In the genomic region with DNA sequence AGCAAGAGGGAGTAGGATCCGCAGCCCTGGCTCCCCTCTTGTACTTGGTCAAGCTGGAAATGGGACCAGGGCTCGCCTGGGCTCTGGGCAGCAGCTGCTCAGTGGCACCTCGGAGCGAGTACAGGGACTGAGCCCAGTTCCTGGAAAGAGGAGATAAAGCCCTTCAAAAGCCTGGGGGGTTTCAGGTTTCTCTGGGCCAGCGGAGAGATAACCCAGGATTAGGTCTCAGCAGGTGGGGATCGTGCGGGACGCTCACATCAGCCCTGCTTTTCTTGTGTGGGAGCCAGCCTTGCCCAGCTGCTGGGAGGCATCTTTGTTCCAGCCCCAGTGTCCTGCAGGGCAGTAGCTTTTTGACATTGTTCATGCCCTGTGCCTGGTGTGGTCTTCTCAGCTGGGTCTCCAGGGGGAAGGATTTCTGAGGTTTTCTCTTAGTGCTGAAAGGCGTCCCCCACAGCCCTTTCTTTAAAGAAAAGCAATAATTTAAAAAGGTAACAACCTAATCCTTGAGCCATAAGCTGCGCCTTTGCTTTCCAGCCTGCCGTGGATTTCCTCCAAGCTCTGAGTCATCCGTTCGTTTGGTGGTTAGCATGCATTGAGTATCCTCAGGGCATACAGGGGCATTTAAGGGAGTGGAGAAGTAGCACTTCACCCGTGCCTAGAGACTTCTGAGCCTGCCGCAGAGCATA, we compare ENCODE assay signal across 8 cellular contexts. TPM values are rescaled to one million over a fixed set of nuclear protein-coding genes. Genes with fewer than 3 reads are reported as not detected.
DNase-seq lines count a peak whose midpoint lies in the region; ATAC-seq and TF ChIP-seq lines count a peak whose summit lies in the region.

No MANE protein-coding gene starts in this region.

- H3K27ac Mint-ChIP-seq in GM23338, result no peak overlapping the region

- no peak for TF ChIP-seq POLR2A in tibial nerve (IDR thresholded peaks at IDR 0.05)

- ATAC-seq in GM23338, result peak; percentile 95
- ATAC-seq in lower lobe of right lung, result peak; percentile 90 to 94
- ATAC-seq in HG03354 (IDR thresholded peaks at IDR 0.05; ENCODE audit: poor library complexity, severe bottlenecking, unreplicated experiment), result no peak
- ATAC-seq in GM18867 (IDR thresholded peaks at IDR 0.05; ENCODE audit: unreplicated experiment), result no peak
- no peak for ATAC-seq in HG03520 (IDR thresholded peaks at IDR 0.05; ENCODE audit: unreplicated experiment)

- intact Hi-C loops in lower lobe of right lung (cut with DNase I), result no loop called here

- H3K9me3 Mint-ChIP-seq in GM23338, result no peaks in the 10 kb centered on the region

- H3K36me3 ChIP-seq in GM23338 (ENCODE audit: insufficient read depth), result no peaks in the 10 kb centered on the region
- H3K36me3 ChIP-seq in duodenal mucosa (ENCODE audit: control insufficient read depth in 1 of 2, insufficient read depth in 2 of 2, low read length in 2 of 2), result no peaks in the 10 kb centered on the region
- no peaks in the 10 kb centered on the region for H3K36me3 ChIP-seq in lower lobe of right lung
- no peaks in the 10 kb centered on the region for H3K36me3 ChIP-seq in tibial nerve

- peak overlapping the region; percentile 65 for H3K4me3 ChIP-seq in GM23338
- H3K4me3 ChIP-seq in duodenal mucosa (ENCODE audit: low read depth in 1 of 2, low read length in 2 of 2), result peak overlapping the region; percentile 38 to 44
- H3K4me3 ChIP-seq in lower lobe of right lung, result peak overlapping the region; percentile 45
- H3K4me3 ChIP-seq in tibial nerve, result peak overlapping the region; percentile 28 to 47 (median 38)

- TF ChIP-seq CTCF in GM23338 (conservative IDR thresholded peaks at IDR 0.05; ENCODE audit: low read depth in 2 of 2), result no peak
- no peak for TF ChIP-seq CTCF in lower lobe of right lung (IDR thresholded peaks at IDR 0.05)
- TF ChIP-seq CTCF in tibial nerve (IDR thresholded peaks at IDR 0.05), result no peak

- H3K9me3 ChIP-seq in duodenal mucosa (ENCODE audit: control insufficient read depth in 1 of 2, low read length in 2 of 2), result no peaks in the 10 kb centered on the region
- no peaks in the 10 kb centered on the region for H3K9me3 ChIP-seq in lower lobe of right lung
- H3K9me3 ChIP-seq in tibial nerve, result no peaks in the 10 kb centered on the region

- peak overlapping the region in 1 of 2 donors; percentile 42 for H3K9ac ChIP-seq in duodenal mucosa (ENCODE audit: low read depth in 1 of 2, low read length in 2 of 2)

- DNase-seq in GM23338 (ENCODE audit: low spot score) (peak; percentile 75), NCI-H460 (ENCODE audit: extremely low read depth, low read depth) (peak; percentile 18), lower lobe of right lung (peak; percentile 60), tibial nerve (ENCODE audit: low spot score in 2 of 2) (peak; percentile 18 to 38)

- TF ChIP-seq EP300 in tibial nerve (IDR thresholded peaks at IDR 0.05), result peak in 1 of 2 donors; percentile 12

- no peaks in the 10 kb centered on the region for H3K79me2 ChIP-seq in GM23338 (replicated peaks; ENCODE audit: insufficient read depth)

- no peaks in the 10 kb centered on the region for H3K36me3 Mint-ChIP-seq in GM23338 (ENCODE audit: low read depth)

- H4K20me1 ChIP-seq in GM23338 (replicated peaks; ENCODE audit: insufficient read depth), result no peaks in the 10 kb centered on the region

- H2AFZ ChIP-seq in GM23338, result peak overlapping the region; percentile 95

- peaks cover 26% of the 10 kb centered on the region for H3K27me3 Mint-ChIP-seq in GM23338 (ENCODE audit: insufficient read depth, low read depth, poor library complexity)

- peaks cover 29% of the 10 kb centered on the region for H3K4me1 Mint-ChIP-seq in GM23338

- peak overlapping the region; percentile 86 for H3K4me2 ChIP-seq in GM23338

- H3K27ac ChIP-seq in GM23338 (ENCODE audit: low read depth) (no peak overlapping the region), duodenal mucosa (ENCODE audit: low read depth, low read length) (peak overlapping the region; percentile 42), lower lobe of right lung (peak overlapping the region; percentile 71), tibial nerve (peak overlapping the region in 3 of 4 donors; percentile 59 to 80 (median 77))

- 2 to 5% methylated on average over 11 to 15 of the region's 15 CpGs for WGBS in tibial nerve, 2 donors

- peaks cover 23% of the 10 kb centered on the region for H3K4me1 ChIP-seq in GM23338 (ENCODE audit: insufficient read depth)
- no peaks in the 10 kb centered on the region for H3K4me1 ChIP-seq in duodenal mucosa (ENCODE audit: control insufficient read depth in 1 of 2, insufficient read depth in 2 of 2, low read length in 2 of 2)
- H3K4me1 ChIP-seq in lower lobe of right lung, result peaks cover 19% of the 10 kb centered on the region
- H3K4me1 ChIP-seq in tibial nerve, result peaks cover 0 to 38% (median 10%) of the 10 kb centered on the region in 4 donors

- no peaks in the 10 kb centered on the region for H3F3A ChIP-seq in GM23338 (replicated peaks; ENCODE audit: low read depth)

- H3K9me2 ChIP-seq in GM23338 (ENCODE audit: insufficient read depth), result 0 out of 2 replicates have a peak, but pooled peaks cover 9% of the 10 kb centered on the region

- peaks cover 55% of the 10 kb centered on the region for H3K27me3 ChIP-seq in GM23338 (ENCODE audit: insufficient read depth)
- H3K27me3 ChIP-seq in duodenal mucosa (ENCODE audit: control insufficient read depth in 1 of 2, insufficient read depth in 2 of 2, low read length in 2 of 2), result peaks cover 51 to 54% of the 10 kb centered on the region in 2 donors
- H3K27me3 ChIP-seq in lower lobe of right lung (ENCODE audit: low read depth), result peaks cover 32% of the 10 kb centered on the region
- peaks cover 0 to 7% of the 10 kb centered on the region in 2 donors for H3K27me3 ChIP-seq in tibial nerve

- H3K4me3 Mint-ChIP-seq in GM23338, result peak overlapping the region; percentile 77

TF ChIP-seq in GM23338, 12 proteins besides CTCF, POLR2A, EP300 and RAD21:
- TF ChIP-seq, protein P1, sequence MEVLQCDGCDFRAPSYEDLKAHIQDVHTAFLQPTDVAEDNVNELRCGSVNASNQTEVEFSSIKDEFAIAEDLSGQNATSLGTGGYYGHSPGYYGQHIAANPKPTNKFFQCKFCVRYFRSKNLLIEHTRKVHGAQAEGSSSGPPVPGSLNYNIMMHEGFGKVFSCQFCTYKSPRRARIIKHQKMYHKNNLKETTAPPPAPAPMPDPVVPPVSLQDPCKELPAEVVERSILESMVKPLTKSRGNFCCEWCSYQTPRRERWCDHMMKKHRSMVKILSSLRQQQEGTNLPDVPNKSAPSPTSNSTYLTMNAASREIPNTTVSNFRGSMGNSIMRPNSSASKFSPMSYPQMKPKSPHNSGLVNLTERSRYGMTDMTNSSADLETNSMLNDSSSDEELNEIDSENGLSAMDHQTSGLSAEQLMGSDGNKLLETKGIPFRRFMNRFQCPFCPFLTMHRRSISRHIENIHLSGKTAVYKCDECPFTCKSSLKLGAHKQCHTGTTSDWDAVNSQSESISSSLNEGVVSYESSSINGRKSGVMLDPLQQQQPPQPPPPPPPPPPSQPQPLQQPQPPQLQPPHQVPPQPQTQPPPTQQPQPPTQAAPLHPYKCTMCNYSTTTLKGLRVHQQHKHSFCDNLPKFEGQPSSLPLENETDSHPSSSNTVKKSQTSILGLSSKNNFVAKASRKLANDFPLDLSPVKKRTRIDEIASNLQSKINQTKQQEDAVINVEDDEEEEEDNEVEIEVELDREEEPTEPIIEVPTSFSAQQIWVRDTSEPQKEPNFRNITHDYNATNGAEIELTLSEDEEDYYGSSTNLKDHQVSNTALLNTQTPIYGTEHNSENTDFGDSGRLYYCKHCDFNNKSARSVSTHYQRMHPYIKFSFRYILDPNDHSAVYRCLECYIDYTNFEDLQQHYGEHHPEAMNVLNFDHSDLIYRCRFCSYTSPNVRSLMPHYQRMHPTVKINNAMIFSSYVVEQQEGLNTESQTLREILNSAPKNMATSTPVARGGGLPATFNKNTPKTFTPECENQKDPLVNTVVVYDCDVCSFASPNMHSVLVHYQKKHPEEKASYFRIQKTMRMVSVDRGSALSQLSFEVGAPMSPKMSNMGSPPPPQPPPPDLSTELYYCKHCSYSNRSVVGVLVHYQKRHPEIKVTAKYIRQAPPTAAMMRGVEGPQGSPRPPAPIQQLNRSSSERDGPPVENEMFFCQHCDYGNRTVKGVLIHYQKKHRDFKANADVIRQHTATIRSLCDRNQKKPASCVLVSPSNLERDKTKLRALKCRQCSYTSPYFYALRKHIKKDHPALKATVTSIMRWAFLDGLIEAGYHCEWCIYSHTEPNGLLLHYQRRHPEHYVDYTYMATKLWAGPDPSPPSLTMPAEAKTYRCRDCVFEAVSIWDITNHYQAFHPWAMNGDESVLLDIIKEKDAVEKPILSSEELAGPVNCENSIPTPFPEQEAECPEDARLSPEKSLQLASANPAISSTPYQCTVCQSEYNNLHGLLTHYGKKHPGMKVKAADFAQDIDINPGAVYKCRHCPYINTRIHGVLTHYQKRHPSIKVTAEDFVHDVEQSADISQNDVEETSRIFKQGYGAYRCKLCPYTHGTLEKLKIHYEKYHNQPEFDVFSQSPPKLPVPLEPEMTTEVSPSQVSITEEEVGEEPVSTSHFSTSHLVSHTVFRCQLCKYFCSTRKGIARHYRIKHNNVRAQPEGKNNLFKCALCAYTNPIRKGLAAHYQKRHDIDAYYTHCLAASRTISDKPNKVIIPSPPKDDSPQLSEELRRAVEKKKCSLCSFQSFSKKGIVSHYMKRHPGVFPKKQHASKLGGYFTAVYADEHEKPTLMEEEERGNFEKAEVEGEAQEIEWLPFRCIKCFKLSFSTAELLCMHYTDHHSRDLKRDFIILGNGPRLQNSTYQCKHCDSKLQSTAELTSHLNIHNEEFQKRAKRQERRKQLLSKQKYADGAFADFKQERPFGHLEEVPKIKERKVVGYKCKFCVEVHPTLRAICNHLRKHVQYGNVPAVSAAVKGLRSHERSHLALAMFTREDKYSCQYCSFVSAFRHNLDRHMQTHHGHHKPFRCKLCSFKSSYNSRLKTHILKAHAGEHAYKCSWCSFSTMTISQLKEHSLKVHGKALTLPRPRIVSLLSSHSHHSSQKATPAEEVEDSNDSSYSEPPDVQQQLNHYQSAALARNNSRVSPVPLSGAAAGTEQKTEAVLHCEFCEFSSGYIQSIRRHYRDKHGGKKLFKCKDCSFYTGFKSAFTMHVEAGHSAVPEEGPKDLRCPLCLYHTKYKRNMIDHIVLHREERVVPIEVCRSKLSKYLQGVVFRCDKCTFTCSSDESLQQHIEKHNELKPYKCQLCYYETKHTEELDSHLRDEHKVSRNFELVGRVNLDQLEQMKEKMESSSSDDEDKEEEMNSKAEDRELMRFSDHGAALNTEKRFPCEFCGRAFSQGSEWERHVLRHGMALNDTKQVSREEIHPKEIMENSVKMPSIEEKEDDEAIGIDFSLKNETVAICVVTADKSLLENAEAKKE (CRISPR knock-in tag; IDR thresholded peaks at IDR 0.05), result peak; percentile 34; the same call in 1 of the 2 replicates
- TF ChIP-seq STAT1 (IDR thresholded peaks at IDR 0.05; ENCODE audit: unreplicated experiment), result no peak
- TF ChIP-seq ZNF114 (CRISPR knock-in tag; IDR thresholded peaks at IDR 0.05), result peak; percentile 89; the same call in 1 of the 2 replicates

RNA-seq across cellular contexts. Expression of a gene that starts 0.7 kb away (rescaled TPM):
- total RNA-seq in GM23338 (2014; rRNA removed; shearing (Covaris generic)), result 2.7 and 3.7 TPM in 2 replicates
- polyA plus RNA-seq in GM23338 (2016; fragmentation: Nextera tagmentation; extraction: Ambion mirVana), result 0.89 and 1.0 TPM in 2 replicates
- not detected in 2 replicates for total RNA-seq in NCI-H460 (2014; rRNA removed; shearing (Covaris generic))
- not detected in 2 replicates for polyA plus RNA-seq in NCI-H460 (2014; cell fraction: nucleus; rRNA removed)
- 18.5 TPM for total RNA-seq in lower lobe of right lung
- total RNA-seq in tibial nerve, result 100 to 1,000 TPM in 2 of 4 donors, 10 to 100 TPM in 2; 59.2 to 154 (median 99.3) TPM

Comparison
In these comparisons a context has a peak if more than half of its experiments do, and no peak if none do; other contexts are left out.
1. ATAC-seq: peak in GM23338 (single experiment) and lower lobe of right lung (2 of 2); none in HG03354 (single experiment), GM18867 (single experiment) and HG03520 (single experiment).
2. DNase-seq: peak in every context shown above with its lines; median percentile 75 in GM23338; 60 in lower lobe of right lung; 28 in tibial nerve; 18 in NCI-H460.
3. Peak in every context shown above with its lines, with median percentiles within 50 percentile points of each other: H3K4me3 ChIP-seq.